In genomic region chr20:38212806-38213606, GRCh38 we compare ENCODE assay signal across 15 cellular contexts. TPM values are rescaled to one million over a fixed set of nuclear protein-coding genes. Genes with fewer than 3 reads are reported as not detected.
"Had no signal": no experiment of that assay in that cellular context is flagged by ENCODE, and none has a peak within 500 bp of the region (broad histone marks: within the 10 kb centered on the region; RNA-seq: fewer than 3 reads in every experiment).

No MANE protein-coding gene starts in this region.

- ATAC-seq: activated CD8-positive, alpha-beta T cell treated with anti-CD3 and anti-CD28 coated beads for 36 hours; activated T-cell treated with anti-CD3 and anti-CD28 coated beads, Interleukin-2, amount 50 U/mL, for 72 hours; foreskin keratinocyte; left lung; stimulated activated naive B cell treated with anti-CD40 and anti-IgM and Interleukin-4, amounts not matched to agents 10 μg/mL and 1 μg/mL and 100 μg/mL, for 72 hours; T-cell had no signal

- H3K9me3 ChIP-seq: ascending aorta, left lung, upper lobe of left lung had no signal

- DNase-seq: activated CD4-positive, alpha-beta T cell treated with anti-CD3 and anti-CD28 coated beads for 4 hours; activated CD8-positive, alpha-beta memory T cell treated with anti-CD3 and anti-CD28 coated beads, Interleukin-2, amount 50 U/mL, for 4 hours; activated CD8-positive, alpha-beta T cell treated with anti-CD3 and anti-CD28 coated beads for 36 hours; activated naive CD4-positive, alpha-beta T cell; activated T-cell treated with anti-CD3 and anti-CD28 coated beads, Interleukin-2, amount 50 U/mL, for 72 hours; foreskin keratinocyte; stimulated activated CD4-positive, alpha-beta T cell treated with anti-CD3 and anti-CD28 coated beads, Interleukin-1b, Interleukin-23, amount 100 ng/mL, for 48 hours; stimulated activated naive B cell treated with anti-CD40 and anti-IgM and Interleukin-4, amounts not matched to agents 10 μg/mL and 1 μg/mL and 100 μg/mL, for 72 hours; T-cell had no signal

- H3K27ac ChIP-seq: ascending aorta, foreskin keratinocyte, left lung, parathyroid adenoma, upper lobe of left lung, VCaP had no signal

- H3K27me3 ChIP-seq: ascending aorta, foreskin keratinocyte, left lung, upper lobe of left lung had no signal

- H3K4me3 ChIP-seq: ascending aorta, left lung, upper lobe of left lung had no signal

- H3K4me1 ChIP-seq: parathyroid adenoma, upper lobe of left lung had no signal

- H3K36me3 ChIP-seq: ascending aorta, left lung, upper lobe of left lung had no signal

RNA-seq across cellular contexts. Expression of gene KIAA1755, which starts 47.5 kb away (rescaled TPM):
- total RNA-seq: activated CD8-positive, alpha-beta T cell treated with anti-CD3 and anti-CD28 coated beads for 36 hours; activated T-cell treated with anti-CD3 and anti-CD28 coated beads, Interleukin-2, amount 50 U/mL, for 72 hours; bronchial epithelial cell; T-cell had no signal

RNA-seq across cellular contexts. Expression of gene TGM2, which starts 47.9 kb away (rescaled TPM):
- total RNA-seq: activated CD8-positive, alpha-beta T cell treated with anti-CD3 and anti-CD28 coated beads for 36 hours had no signal
